1 cellular context compared by ENCODE assay signal in the genomic region with DNA sequence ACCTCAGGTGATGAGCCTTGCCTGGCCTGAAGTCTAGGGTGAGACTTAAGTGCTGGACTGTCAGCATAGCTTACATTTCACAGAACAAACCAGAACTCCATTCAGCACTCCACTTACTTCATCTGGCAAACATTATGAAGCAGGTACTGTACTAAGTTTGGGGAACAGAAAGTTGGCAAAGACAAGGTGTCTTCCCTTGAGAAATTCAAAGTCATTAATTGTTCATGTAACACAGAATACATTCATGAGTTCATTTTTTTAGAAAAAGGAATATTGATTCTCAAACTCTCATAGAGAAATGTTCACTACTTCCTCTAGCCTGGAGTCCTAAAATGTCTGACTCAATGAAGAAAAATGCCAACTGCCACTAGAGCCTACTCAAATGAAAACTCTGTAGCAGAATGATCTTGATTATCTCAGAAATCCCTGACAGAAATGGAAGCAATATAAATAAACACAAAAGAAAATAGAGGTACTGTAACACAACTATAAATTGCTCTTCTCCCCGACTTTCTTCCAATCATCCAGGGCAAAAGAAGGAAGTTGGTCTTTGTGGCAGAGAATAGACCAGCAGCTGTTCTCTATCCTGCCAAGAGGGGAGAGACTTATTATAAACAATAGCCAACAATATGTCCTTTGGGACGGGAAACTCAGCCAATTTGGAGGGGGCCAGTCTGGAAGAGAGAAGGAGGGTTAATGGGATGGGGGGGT.
A peak's percentile ranks its signal among the peaks of the same experiment; 100 is the strongest.
TF ChIP-seq lines count a peak whose summit lies in the region.

No MANE protein-coding gene starts in this region.

TF ChIP-seq in GM12878, 131 proteins besides CTCF, POLR2A, EP300 and RAD21 (continued from another document and continues in another):
- TF ChIP-seq, protein P1, sequence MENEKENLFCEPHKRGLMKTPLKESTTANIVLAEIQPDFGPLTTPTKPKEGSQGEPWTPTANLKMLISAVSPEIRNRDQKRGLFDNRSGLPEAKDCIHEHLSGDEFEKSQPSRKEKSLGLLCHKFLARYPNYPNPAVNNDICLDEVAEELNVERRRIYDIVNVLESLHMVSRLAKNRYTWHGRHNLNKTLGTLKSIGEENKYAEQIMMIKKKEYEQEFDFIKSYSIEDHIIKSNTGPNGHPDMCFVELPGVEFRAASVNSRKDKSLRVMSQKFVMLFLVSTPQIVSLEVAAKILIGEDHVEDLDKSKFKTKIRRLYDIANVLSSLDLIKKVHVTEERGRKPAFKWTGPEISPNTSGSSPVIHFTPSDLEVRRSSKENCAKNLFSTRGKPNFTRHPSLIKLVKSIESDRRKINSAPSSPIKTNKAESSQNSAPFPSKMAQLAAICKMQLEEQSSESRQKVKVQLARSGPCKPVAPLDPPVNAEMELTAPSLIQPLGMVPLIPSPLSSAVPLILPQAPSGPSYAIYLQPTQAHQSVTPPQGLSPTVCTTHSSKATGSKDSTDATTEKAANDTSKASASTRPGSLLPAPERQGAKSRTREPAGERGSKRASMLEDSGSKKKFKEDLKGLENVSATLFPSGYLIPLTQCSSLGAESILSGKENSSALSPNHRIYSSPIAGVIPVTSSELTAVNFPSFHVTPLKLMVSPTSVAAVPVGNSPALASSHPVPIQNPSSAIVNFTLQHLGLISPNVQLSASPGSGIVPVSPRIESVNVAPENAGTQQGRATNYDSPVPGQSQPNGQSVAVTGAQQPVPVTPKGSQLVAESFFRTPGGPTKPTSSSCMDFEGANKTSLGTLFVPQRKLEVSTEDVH (IDR thresholded peaks at IDR 0.05; ENCODE audit: low read depth, partially characterized antibody): no peak
- TF ChIP-seq ZNF24 (IDR thresholded peaks at IDR 0.05) (peak; percentile 93), SIX5 (IDR thresholded peaks at IDR 0.05; ENCODE audit: low read depth, low read length, severe bottlenecking) (no peak), NRF1 (conservative IDR thresholded peaks at IDR 0.05; ENCODE audit: low read depth, low read length) (no peak), GATAD2B (conservative IDR thresholded peaks at IDR 0.05; ENCODE audit: low read depth) (no peak), NFIC (IDR thresholded peaks at IDR 0.05; ENCODE audit: low read depth, low read length) (no peak; the same call in 1 of the 2 replicates), YBX1 (IDR thresholded peaks at IDR 0.05) (no peak), FOXM1 (IDR thresholded peaks at IDR 0.05; ENCODE audit: low read depth, low read length) (no peak), ATF7 (IDR thresholded peaks at IDR 0.05; ENCODE audit: low read depth) (peak; percentile 61), ETV6 (conservative IDR thresholded peaks at IDR 0.05 in 1 of 2, IDR thresholded peaks at IDR 0.05 in 1 of 2; ENCODE audit: borderline replicate concordance in 1 of 2, low read depth in 1 of 2) (peak in 1 of 2 experiments; percentile 26; a peak in 1 of 4 replicates), CBX3 (IDR thresholded peaks at IDR 0.05; ENCODE audit: borderline replicate concordance, low read depth) (no peak), CBFB (IDR thresholded peaks at IDR 0.05; ENCODE audit: low read depth) (no peak), WRNIP1 (IDR thresholded peaks at IDR 0.05; ENCODE audit: borderline replicate concordance, low read depth, low read length) (no peak), CEBPB (IDR thresholded peaks at IDR 0.05; ENCODE audit: borderline replicate concordance in 1 of 2, low read depth in 2 of 2, low read length in 2 of 2) (no peak), SMAD5 (IDR thresholded peaks at IDR 0.05; ENCODE audit: low read depth) (no peak), CREM (IDR thresholded peaks at IDR 0.05; ENCODE audit: low read depth) (no peak), CHD4 (IDR thresholded peaks at IDR 0.05) (no peak), STAT3 (IDR thresholded peaks at IDR 0.05; ENCODE audit: low read depth, low read length) (no peak), NFXL1 (IDR thresholded peaks at IDR 0.05; ENCODE audit: borderline replicate concordance) (no peak), CHD2 (IDR thresholded peaks at IDR 0.05; ENCODE audit: borderline replicate concordance, low read depth, low read length) (no peak), BRCA1 (IDR thresholded peaks at IDR 0.05; ENCODE audit: low read depth, low read length) (no peak), BACH1 (IDR thresholded peaks at IDR 0.05; ENCODE audit: borderline replicate concordance) (0 out of 2 replicates have a peak, but pooled peaks have one; percentile 26), KDM1A (IDR thresholded peaks at IDR 0.05; ENCODE audit: borderline replicate concordance) (no peak), TCF12 (IDR thresholded peaks at IDR 0.05; ENCODE audit: low read depth, low read length) (no peak), RB1 (IDR thresholded peaks at IDR 0.05; ENCODE audit: borderline replicate concordance) (no peak), SIN3A (IDR thresholded peaks at IDR 0.05; ENCODE audit: low read depth, low read length) (no peak), KLF5 (IDR thresholded peaks at IDR 0.05; ENCODE audit: partially characterized antibody) (no peak), RCOR1 (conservative IDR thresholded peaks at IDR 0.05; ENCODE audit: low read depth, low read length) (no peak), MXI1 (IDR thresholded peaks at IDR 0.05; ENCODE audit: low read depth, low read length) (peak; percentile 33; the same call in 1 of the 2 replicates), MEF2A (IDR thresholded peaks at IDR 0.05; ENCODE audit: insufficient read depth, low read depth, low read length) (no peak), RFX5 (IDR thresholded peaks at IDR 0.05; ENCODE audit: low read depth, low read length) (no peak)
- TF ChIP-seq, protein P2, sequence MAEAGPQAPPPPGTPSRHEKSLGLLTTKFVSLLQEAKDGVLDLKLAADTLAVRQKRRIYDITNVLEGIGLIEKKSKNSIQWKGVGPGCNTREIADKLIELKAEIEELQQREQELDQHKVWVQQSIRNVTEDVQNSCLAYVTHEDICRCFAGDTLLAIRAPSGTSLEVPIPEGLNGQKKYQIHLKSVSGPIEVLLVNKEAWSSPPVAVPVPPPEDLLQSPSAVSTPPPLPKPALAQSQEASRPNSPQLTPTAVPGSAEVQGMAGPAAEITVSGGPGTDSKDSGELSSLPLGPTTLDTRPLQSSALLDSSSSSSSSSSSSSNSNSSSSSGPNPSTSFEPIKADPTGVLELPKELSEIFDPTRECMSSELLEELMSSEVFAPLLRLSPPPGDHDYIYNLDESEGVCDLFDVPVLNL (IDR thresholded peaks at IDR 0.05; ENCODE audit: low read depth, low read length): no peak
- TF ChIP-seq, protein P3, sequence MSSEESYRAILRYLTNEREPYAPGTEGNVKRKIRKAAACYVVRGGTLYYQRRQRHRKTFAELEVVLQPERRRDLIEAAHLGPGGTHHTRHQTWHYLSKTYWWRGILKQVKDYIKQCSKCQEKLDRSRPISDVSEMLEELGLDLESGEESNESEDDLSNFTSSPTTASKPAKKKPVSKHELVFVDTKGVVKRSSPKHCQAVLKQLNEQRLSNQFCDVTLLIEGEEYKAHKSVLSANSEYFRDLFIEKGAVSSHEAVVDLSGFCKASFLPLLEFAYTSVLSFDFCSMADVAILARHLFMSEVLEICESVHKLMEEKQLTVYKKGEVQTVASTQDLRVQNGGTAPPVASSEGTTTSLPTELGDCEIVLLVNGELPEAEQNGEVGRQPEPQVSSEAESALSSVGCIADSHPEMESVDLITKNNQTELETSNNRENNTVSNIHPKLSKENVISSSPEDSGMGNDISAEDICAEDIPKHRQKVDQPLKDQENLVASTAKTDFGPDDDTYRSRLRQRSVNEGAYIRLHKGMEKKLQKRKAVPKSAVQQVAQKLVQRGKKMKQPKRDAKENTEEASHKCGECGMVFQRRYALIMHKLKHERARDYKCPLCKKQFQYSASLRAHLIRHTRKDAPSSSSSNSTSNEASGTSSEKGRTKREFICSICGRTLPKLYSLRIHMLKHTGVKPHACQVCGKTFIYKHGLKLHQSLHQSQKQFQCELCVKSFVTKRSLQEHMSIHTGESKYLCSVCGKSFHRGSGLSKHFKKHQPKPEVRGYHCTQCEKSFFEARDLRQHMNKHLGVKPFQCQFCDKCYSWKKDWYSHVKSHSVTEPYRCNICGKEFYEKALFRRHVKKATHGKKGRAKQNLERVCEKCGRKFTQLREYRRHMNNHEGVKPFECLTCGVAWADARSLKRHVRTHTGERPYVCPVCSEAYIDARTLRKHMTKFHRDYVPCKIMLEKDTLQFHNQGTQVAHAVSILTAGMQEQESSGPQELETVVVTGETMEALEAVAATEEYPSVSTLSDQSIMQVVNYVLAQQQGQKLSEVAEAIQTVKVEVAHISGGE (CRISPR knock-in tag; IDR thresholded peaks at IDR 0.05): no peak
- TF ChIP-seq, protein P4, sequence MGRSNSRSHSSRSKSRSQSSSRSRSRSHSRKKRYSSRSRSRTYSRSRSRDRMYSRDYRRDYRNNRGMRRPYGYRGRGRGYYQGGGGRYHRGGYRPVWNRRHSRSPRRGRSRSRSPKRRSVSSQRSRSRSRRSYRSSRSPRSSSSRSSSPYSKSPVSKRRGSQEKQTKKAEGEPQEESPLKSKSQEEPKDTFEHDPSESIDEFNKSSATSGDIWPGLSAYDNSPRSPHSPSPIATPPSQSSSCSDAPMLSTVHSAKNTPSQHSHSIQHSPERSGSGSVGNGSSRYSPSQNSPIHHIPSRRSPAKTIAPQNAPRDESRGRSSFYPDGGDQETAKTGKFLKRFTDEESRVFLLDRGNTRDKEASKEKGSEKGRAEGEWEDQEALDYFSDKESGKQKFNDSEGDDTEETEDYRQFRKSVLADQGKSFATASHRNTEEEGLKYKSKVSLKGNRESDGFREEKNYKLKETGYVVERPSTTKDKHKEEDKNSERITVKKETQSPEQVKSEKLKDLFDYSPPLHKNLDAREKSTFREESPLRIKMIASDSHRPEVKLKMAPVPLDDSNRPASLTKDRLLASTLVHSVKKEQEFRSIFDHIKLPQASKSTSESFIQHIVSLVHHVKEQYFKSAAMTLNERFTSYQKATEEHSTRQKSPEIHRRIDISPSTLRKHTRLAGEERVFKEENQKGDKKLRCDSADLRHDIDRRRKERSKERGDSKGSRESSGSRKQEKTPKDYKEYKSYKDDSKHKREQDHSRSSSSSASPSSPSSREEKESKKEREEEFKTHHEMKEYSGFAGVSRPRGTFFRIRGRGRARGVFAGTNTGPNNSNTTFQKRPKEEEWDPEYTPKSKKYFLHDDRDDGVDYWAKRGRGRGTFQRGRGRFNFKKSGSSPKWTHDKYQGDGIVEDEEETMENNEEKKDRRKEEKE (IDR thresholded peaks at IDR 0.05): no peak
- TF ChIP-seq, protein P5, sequence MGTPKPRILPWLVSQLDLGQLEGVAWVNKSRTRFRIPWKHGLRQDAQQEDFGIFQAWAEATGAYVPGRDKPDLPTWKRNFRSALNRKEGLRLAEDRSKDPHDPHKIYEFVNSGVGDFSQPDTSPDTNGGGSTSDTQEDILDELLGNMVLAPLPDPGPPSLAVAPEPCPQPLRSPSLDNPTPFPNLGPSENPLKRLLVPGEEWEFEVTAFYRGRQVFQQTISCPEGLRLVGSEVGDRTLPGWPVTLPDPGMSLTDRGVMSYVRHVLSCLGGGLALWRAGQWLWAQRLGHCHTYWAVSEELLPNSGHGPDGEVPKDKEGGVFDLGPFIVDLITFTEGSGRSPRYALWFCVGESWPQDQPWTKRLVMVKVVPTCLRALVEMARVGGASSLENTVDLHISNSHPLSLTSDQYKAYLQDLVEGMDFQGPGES (IDR thresholded peaks at IDR 0.05): no peak
- TF ChIP-seq, protein P6, sequence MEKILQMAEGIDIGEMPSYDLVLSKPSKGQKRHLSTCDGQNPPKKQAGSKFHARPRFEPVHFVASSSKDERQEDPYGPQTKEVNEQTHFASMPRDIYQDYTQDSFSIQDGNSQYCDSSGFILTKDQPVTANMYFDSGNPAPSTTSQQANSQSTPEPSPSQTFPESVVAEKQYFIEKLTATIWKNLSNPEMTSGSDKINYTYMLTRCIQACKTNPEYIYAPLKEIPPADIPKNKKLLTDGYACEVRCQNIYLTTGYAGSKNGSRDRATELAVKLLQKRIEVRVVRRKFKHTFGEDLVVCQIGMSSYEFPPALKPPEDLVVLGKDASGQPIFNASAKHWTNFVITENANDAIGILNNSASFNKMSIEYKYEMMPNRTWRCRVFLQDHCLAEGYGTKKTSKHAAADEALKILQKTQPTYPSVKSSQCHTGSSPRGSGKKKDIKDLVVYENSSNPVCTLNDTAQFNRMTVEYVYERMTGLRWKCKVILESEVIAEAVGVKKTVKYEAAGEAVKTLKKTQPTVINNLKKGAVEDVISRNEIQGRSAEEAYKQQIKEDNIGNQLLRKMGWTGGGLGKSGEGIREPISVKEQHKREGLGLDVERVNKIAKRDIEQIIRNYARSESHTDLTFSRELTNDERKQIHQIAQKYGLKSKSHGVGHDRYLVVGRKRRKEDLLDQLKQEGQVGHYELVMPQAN (conservative IDR thresholded peaks at IDR 0.05): no peak
- TF ChIP-seq, protein P7, sequence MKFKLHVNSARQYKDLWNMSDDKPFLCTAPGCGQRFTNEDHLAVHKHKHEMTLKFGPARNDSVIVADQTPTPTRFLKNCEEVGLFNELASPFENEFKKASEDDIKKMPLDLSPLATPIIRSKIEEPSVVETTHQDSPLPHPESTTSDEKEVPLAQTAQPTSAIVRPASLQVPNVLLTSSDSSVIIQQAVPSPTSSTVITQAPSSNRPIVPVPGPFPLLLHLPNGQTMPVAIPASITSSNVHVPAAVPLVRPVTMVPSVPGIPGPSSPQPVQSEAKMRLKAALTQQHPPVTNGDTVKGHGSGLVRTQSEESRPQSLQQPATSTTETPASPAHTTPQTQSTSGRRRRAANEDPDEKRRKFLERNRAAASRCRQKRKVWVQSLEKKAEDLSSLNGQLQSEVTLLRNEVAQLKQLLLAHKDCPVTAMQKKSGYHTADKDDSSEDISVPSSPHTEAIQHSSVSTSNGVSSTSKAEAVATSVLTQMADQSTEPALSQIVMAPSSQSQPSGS (IDR thresholded peaks at IDR 0.05; ENCODE audit: low read length): no peak
- TF ChIP-seq, protein P8, sequence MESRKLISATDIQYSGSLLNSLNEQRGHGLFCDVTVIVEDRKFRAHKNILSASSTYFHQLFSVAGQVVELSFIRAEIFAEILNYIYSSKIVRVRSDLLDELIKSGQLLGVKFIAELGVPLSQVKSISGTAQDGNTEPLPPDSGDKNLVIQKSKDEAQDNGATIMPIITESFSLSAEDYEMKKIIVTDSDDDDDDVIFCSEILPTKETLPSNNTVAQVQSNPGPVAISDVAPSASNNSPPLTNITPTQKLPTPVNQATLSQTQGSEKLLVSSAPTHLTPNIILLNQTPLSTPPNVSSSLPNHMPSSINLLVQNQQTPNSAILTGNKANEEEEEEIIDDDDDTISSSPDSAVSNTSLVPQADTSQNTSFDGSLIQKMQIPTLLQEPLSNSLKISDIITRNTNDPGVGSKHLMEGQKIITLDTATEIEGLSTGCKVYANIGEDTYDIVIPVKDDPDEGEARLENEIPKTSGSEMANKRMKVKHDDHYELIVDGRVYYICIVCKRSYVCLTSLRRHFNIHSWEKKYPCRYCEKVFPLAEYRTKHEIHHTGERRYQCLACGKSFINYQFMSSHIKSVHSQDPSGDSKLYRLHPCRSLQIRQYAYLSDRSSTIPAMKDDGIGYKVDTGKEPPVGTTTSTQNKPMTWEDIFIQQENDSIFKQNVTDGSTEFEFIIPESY (IDR thresholded peaks at IDR 0.05): no peak
- TF ChIP-seq, protein P9, sequence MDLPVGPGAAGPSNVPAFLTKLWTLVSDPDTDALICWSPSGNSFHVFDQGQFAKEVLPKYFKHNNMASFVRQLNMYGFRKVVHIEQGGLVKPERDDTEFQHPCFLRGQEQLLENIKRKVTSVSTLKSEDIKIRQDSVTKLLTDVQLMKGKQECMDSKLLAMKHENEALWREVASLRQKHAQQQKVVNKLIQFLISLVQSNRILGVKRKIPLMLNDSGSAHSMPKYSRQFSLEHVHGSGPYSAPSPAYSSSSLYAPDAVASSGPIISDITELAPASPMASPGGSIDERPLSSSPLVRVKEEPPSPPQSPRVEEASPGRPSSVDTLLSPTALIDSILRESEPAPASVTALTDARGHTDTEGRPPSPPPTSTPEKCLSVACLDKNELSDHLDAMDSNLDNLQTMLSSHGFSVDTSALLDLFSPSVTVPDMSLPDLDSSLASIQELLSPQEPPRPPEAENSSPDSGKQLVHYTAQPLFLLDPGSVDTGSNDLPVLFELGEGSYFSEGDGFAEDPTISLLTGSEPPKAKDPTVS (IDR thresholded peaks at IDR 0.05; ENCODE audit: low read depth, low read length): no peak
- TF ChIP-seq, protein P10, sequence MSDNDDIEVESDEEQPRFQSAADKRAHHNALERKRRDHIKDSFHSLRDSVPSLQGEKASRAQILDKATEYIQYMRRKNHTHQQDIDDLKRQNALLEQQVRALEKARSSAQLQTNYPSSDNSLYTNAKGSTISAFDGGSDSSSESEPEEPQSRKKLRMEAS (IDR thresholded peaks at IDR 0.05; ENCODE audit: low read depth, low read length): no peak
